In genomic region chr17:59696682-59697277, GRCh38 we compare ENCODE assay signal across 18 cellular contexts. TPM values are rescaled to one million over a fixed set of nuclear protein-coding genes. Genes with fewer than 3 reads are reported as not detected.
DNase-seq lines count a peak whose midpoint lies in the region; ATAC-seq, FAIRE-seq and TF ChIP-seq lines count a peak whose summit lies in the region.
"Had no signal": no experiment of that assay in that cellular context is flagged by ENCODE, and none has a peak within 500 bp of the region (broad histone marks: within the 10 kb centered on the region; RNA-seq: fewer than 3 reads in every experiment).

No MANE protein-coding gene starts in this region.

- H3K36me3 ChIP-seq in Panc1 (ENCODE audit: control insufficient read depth, insufficient read depth, low read length) (peaks cover 48% of the 10 kb centered on the region), keratinocyte (ENCODE audit: control insufficient read depth in 2 of 2, extremely low read depth in 1 of 2, insufficient read depth in 2 of 2, low read length in 2 of 2) (peaks cover 31 to 48% of the 10 kb centered on the region in 2 experiments)

- H3K27ac ChIP-seq in 22Rv1, result peak overlapping the region; percentile 38
- peak overlapping the region; percentile 79 for H3K27ac ChIP-seq in Panc1 (ENCODE audit: low read length)
- peak overlapping the region; percentile 66 for H3K27ac ChIP-seq in keratinocyte (ENCODE audit: control insufficient read depth, insufficient read depth, low read length)
- H3K27ac ChIP-seq: esophagus squamous epithelium, psoas muscle had no signal

- no peak overlapping the region for H3K27ac Mint-ChIP-seq in osteocyte (ENCODE audit: unreplicated experiment)

- POLR2A ChIA-PET in GM10248 (lab: Yijun Ruan, JAX), result no interaction called here
- POLR2A ChIA-PET in Panc1 (lab: Charles Lee), result no interaction called here

- H3K27me3 Mint-ChIP-seq in osteocyte (ENCODE audit: unreplicated experiment), result no peaks in the 10 kb centered on the region
- H3K27me3 Mint-ChIP-seq: central memory CD8-positive, alpha-beta T cell; T-cell had no signal

- BruUV-seq in Panc1 (replicated peaks; lab: Mats Ljungman, UMichigan), result no TSS peak

- dilution Hi-C loops in keratinocyte (cut with MboI; ENCODE audit: extremely low pct_ligation_motif_present, low sequenced_read_pairs), result no loop called here

- in situ Hi-C loops in Panc1 (cut with HindIII; ENCODE audit: low pct_unique_long_range_greater_than_20kb, low sequenced_read_pairs), result no loop called here

- no peak for TF ChIP-seq CTCF in 22Rv1 (IDR thresholded peaks at IDR 0.05)
- no peak for TF ChIP-seq CTCF in GM10248 (IDR thresholded peaks at IDR 0.05; ENCODE audit: control extremely low read depth, extremely low read depth, low read depth, missing control alignments)
- TF ChIP-seq CTCF in Panc1 (IDR thresholded peaks at IDR 0.05), result no peak
- no peak for TF ChIP-seq CTCF in keratinocyte (optimal IDR thresholded peaks at IDR 0.05 in 1 of 3, IDR thresholded peaks at IDR 0.05 in 1 of 3, conservative IDR thresholded peaks at IDR 0.05 in 1 of 3; ENCODE audit: extremely low read depth in 1 of 3, insufficient read depth in 2 of 3, low read length in 3 of 3)
- no peak for TF ChIP-seq CTCF in osteocyte (IDR thresholded peaks at IDR 0.05)

- no peak for FAIRE-seq in keratinocyte (lab: Jason Lieb, UNC)

- no peak overlapping the region for H2AFZ ChIP-seq in keratinocyte (ENCODE audit: control insufficient read depth, low read length)

- DNase-seq in GM10248 (ENCODE audit: extremely low spot score) (peak; percentile 29), Panc1 (ENCODE audit: low read depth, low spot score) (no peak), keratinocyte (ENCODE audit: low read depth, low spot score) (no peak), NCI-H1092 (lab: John Stamatoyannopoulos, UW) (no peak), osteocyte (ENCODE audit: extremely low spot score, unreplicated experiment) (no peak)
- no peak for DNase-seq in activated effector memory CD4-positive, alpha-beta T cell treated with Interleukin-2 at 50 U/mL for 16 hours
- DNase-seq in effector CD4-positive, alpha-beta T cell, result no peak
- DNase-seq: activated effector memory CD4-positive, alpha-beta T cell treated with anti-CD3 and anti-CD28 coated beads, Interleukin-2, amount 50 U/mL, for 16 hours; AML-193; EL; esophagus squamous epithelium; NCI-H146; NK-92 treated with Interleukin-12 subunit alpha and Interleukin-12 subunit beta, amount 100 ng/mL, for 24 hours; psoas muscle; stimulated activated CD4-positive, alpha-beta T cell treated with anti-CD3 and anti-CD28 coated beads, Interleukin-2, amount 100 ng/mL, for 24 hours; T-cell had no signal

- H3K79me2 ChIP-seq in keratinocyte (ENCODE audit: control insufficient read depth, insufficient read depth, low read length), result peaks cover 80% of the 10 kb centered on the region

- intact Hi-C loops in Panc1 (cut with micrococcal nuclease; ENCODE audit: unreplicated experiment), result no loop called here

- H3K27me3 ChIP-seq in Panc1 (ENCODE audit: control insufficient read depth, insufficient read depth, low read length) (no peaks in the 10 kb centered on the region), keratinocyte (ENCODE audit: control insufficient read depth, extremely low read depth, insufficient read depth, low read length) (no peaks in the 10 kb centered on the region)
- H3K27me3 ChIP-seq: esophagus squamous epithelium had no signal

- H3K9me1 ChIP-seq in keratinocyte (ENCODE audit: control insufficient read depth, extremely low read depth, insufficient read depth, low read length), result no peaks in the 10 kb centered on the region

- ATAC-seq in Panc1, result no peak
- ATAC-seq: T-cell had no signal

- H3K9me3 Mint-ChIP-seq in osteocyte (ENCODE audit: unreplicated experiment), result no peaks in the 10 kb centered on the region
- H3K9me3 Mint-ChIP-seq: central memory CD8-positive, alpha-beta T cell; T-cell had no signal

- CTCF ChIA-PET in GM10248 (lab: Yijun Ruan, JAX) (interaction anchor here (1.0 kb wide), 1 partner anchor 29 kb away, joined by 3 read pairs; no protein-coding TSS in a partner anchor), Panc1 (lab: Charles Lee) (interaction anchor here (0.5 kb wide), 1 partner anchor 10 kb away, joined by 5 read pairs; no protein-coding TSS in a partner anchor)

- H3K4me1 Mint-ChIP-seq in osteocyte (ENCODE audit: unreplicated experiment), result peaks cover 2% of the 10 kb centered on the region

- H3K9me3 ChIP-seq in Panc1 (ENCODE audit: control insufficient read depth, insufficient read depth, low read depth, low read length) (no peaks in the 10 kb centered on the region), keratinocyte (ENCODE audit: control insufficient read depth, low read depth, low read length) (no peaks in the 10 kb centered on the region)
- H3K9me3 ChIP-seq: esophagus squamous epithelium, psoas muscle had no signal

- H3K9ac ChIP-seq in keratinocyte (ENCODE audit: control insufficient read depth, extremely low read depth, insufficient read depth, low read length), result no peak overlapping the region

- H3K4me3 ChIP-seq in Panc1 (ENCODE audit: low read depth in 2 of 2, low read length in 2 of 2) (no peak overlapping the region), keratinocyte (ENCODE audit: control insufficient read depth in 2 of 3, extremely low read depth in 1 of 3, insufficient read depth in 2 of 3, low read depth in 1 of 3, low read length in 3 of 3) (no peak overlapping the region)
- H3K4me3 ChIP-seq: esophagus squamous epithelium, psoas muscle had no signal

- H3K36me3 Mint-ChIP-seq in osteocyte (ENCODE audit: unreplicated experiment), result peaks cover 50% of the 10 kb centered on the region

- H3K4me1 ChIP-seq in Panc1 (ENCODE audit: control insufficient read depth, insufficient read depth, low read length) (peaks cover 43% of the 10 kb centered on the region), keratinocyte (ENCODE audit: control insufficient read depth, extremely low read depth, insufficient read depth, low read length) (peaks cover 4% of the 10 kb centered on the region)
- H3K4me1 ChIP-seq: esophagus squamous epithelium, psoas muscle had no signal

- peaks cover 17% of the 10 kb centered on the region for H4K20me1 ChIP-seq in keratinocyte (ENCODE audit: control insufficient read depth, extremely low read depth, insufficient read depth, low read length)

- no peak overlapping the region for H3K4me2 ChIP-seq in keratinocyte (ENCODE audit: control insufficient read depth, extremely low read depth, insufficient read depth, low read depth, low read length)

- H3K4me3 Mint-ChIP-seq in osteocyte (ENCODE audit: unreplicated experiment), result no peak overlapping the region
- H3K4me3 Mint-ChIP-seq: central memory CD8-positive, alpha-beta T cell; T-cell had no signal

RNA-seq across cellular contexts. Expression of gene PTRH2, which starts 10.4 kb away (rescaled TPM):
- total RNA-seq in Panc1 (2021; ENCODE audit: unreplicated experiment), result 40.2 TPM
- 36.1 TPM for polyA plus RNA-seq in Panc1 (2012; ENCODE audit: insufficient read length)
- polyA plus RNA-seq in keratinocyte, result 94.1 to 107 TPM (median 97.0 TPM) in 3 replicates
- polyA plus RNA-seq in keratinocyte (2011; ENCODE audit: low read depth), result 53.6 TPM
- 65.1 and 99.3 TPM in 2 replicates for polyA plus RNA-seq in keratinocyte (2011; cell fraction: cytosol; rRNA removed)
- 131 and 173 TPM in 2 replicates for polyA plus RNA-seq in keratinocyte (2011; cell fraction: nucleus; rRNA removed)
- 54.0 and 79.9 TPM in 2 replicates for polyA plus RNA-seq in keratinocyte (2012; ENCODE audit: low replicate concordance)
- 21.1 to 29.3 TPM (median 27.5 TPM) in 3 replicates for polyA minus RNA-seq in keratinocyte
- polyA minus RNA-seq in keratinocyte (2011; cell fraction: cytosol; rRNA and poly(A)+ RNA removed), result 21.5 TPM
- 27.4 and 46.9 TPM in 2 replicates for polyA minus RNA-seq in keratinocyte (2011; cell fraction: nucleus; rRNA and poly(A)+ RNA removed)
- 19.6 TPM in 2 replicates for total RNA-seq in osteocyte

RNA-seq across cellular contexts. Expression of gene VMP1, which starts 10.7 kb away (rescaled TPM):
- 281 TPM for total RNA-seq in Panc1 (2021; ENCODE audit: unreplicated experiment)
- 139 TPM for polyA plus RNA-seq in Panc1 (2012; ENCODE audit: insufficient read length)
- polyA plus RNA-seq in keratinocyte, result 90.6 to 326 TPM (median 303 TPM) in 3 replicates
- polyA plus RNA-seq in keratinocyte (2011; ENCODE audit: low read depth), result 196 TPM
- polyA plus RNA-seq in keratinocyte (2011; cell fraction: cytosol; rRNA removed), result 29.5 and 61.2 TPM in 2 replicates
- 630 and 768 TPM in 2 replicates for polyA plus RNA-seq in keratinocyte (2011; cell fraction: nucleus; rRNA removed)
- polyA plus RNA-seq in keratinocyte (2012; ENCODE audit: low replicate concordance), result 78.0 and 222 TPM in 2 replicates
- 132 to 414 TPM (median 326 TPM) in 3 replicates for polyA minus RNA-seq in keratinocyte
- polyA minus RNA-seq in keratinocyte (2011; cell fraction: cytosol; rRNA and poly(A)+ RNA removed), result 47.0 TPM
- polyA minus RNA-seq in keratinocyte (2011; cell fraction: nucleus; rRNA and poly(A)+ RNA removed), result 294 and 592 TPM in 2 replicates
- 364 and 468 TPM in 2 replicates for total RNA-seq in osteocyte
